Comparison of ENCODE assay signal across 13 cellular contexts in genomic region chr12:57491393-57492280, GRCh38. TPM values are rescaled to one million over a fixed set of nuclear protein-coding genes. Genes with fewer than 3 reads are reported as not detected.
DNase-seq lines count a peak whose midpoint lies in the region; ATAC-seq and TF ChIP-seq lines count a peak whose summit lies in the region.
"Had no signal": no experiment of that assay in that cellular context is flagged by ENCODE, and none has a peak within 500 bp of the region (broad histone marks: within the 10 kb centered on the region; RNA-seq: fewer than 3 reads in every experiment).

No MANE protein-coding gene starts in this region.

- no peak overlapping the region for H4K8ac ChIP-seq in IMR-90 (ENCODE audit: low read depth in 2 of 2, low read length in 2 of 2)

- H3K27ac Mint-ChIP-seq in activated CD8-positive, alpha-beta T cell treated with anti-CD3 and anti-CD28 coated beads for 36 hours = peak overlapping the region; percentile 66

- H3K9me1 ChIP-seq in IMR-90 (ENCODE audit: insufficient read depth, low read length) = peaks cover 15% of the 10 kb centered on the region

- H3K9me2 ChIP-seq in SK-N-SH (no peaks in the 10 kb centered on the region), neural cell (ENCODE audit: insufficient read depth, low read length) (no peaks in the 10 kb centered on the region)

- 92% methylated on average over 15 of the region's 15 CpGs for WGBS in SK-N-SH (ENCODE audit: low lambda C conversion rate)
- WGBS in IMR-90 (ENCODE audit: extremely low coverage in 2 of 2, insufficient read length in 1 of 2), 2 experiments = 100% methylated on average over 1 of the region's 15 CpGs; no CpG with 5 or more reads in 1 of the 2 experiments

- 0 out of 2 replicates have a peak, but pooled peaks cover 4% of the 10 kb centered on the region for H4K20me1 ChIP-seq in SK-N-SH (ENCODE audit: insufficient read depth)
- H4K20me1 ChIP-seq in IMR-90 (ENCODE audit: insufficient read depth, low read length) = peaks cover 26% of the 10 kb centered on the region; the same call in 1 of the 2 replicates
- H4K20me1 ChIP-seq in neural cell (ENCODE audit: insufficient read depth) = no peaks in the 10 kb centered on the region

- POLR2A ChIA-PET in SK-N-SH (lab: Yijun Ruan, JAX) (interaction anchor here (1.6 kb wide), 1 partner anchor 28 kb away, joined by 4 read pairs; the partner anchor contains the start of gene DDIT3), IMR-90 (lab: Charles Lee; ENCODE audit: unreplicated experiment) (no interaction called here)
- POLR2A ChIA-PET in activated CD8-positive, alpha-beta T cell treated with anti-CD3 and anti-CD28 coated beads for 36 hours (lab: Charles Lee) = interaction anchor here (0.5 to 6.4 kb wide), 6 partner anchors 8 to 278 kb away, joined by 3 to 50 read pairs (median 6); partner anchors contain the start of gene DDIT3

- H3K4me1 ChIP-seq in SK-N-SH (ENCODE audit: control insufficient read depth in 1 of 2, insufficient read depth in 2 of 2, low read depth in 1 of 2, low read length in 1 of 2) (peaks cover 6 to 9% of the 10 kb centered on the region in 2 experiments; a peak in 3 of 4 replicates), IMR-90 (ENCODE audit: control insufficient read depth, insufficient read depth, low read length) (peaks cover 6% of the 10 kb centered on the region)

- no peak overlapping the region for H3K4me2 ChIP-seq in SK-N-SH
- H3K4me2 ChIP-seq in IMR-90 (ENCODE audit: low read depth, low read length) = no peak overlapping the region
- H3K4me2 ChIP-seq in neural cell (ENCODE audit: low read length) = no peak overlapping the region

- no peak overlapping the region for H3K14ac ChIP-seq in IMR-90 (replicated peaks; ENCODE audit: low read depth, low read length)

- no peak for TF ChIP-seq POLR2A in IMR-90 (IDR thresholded peaks at IDR 0.05; ENCODE audit: low read depth, low read length)

- H3K27ac ChIP-seq in SK-N-SH (ENCODE audit: low read depth in 2 of 2, low read length in 1 of 2) (no peak overlapping the region), IMR-90 (ENCODE audit: insufficient read depth, low read length) (no peak overlapping the region), neural cell (ENCODE audit: low read length) (peak overlapping the region; percentile 66)
- H3K27ac ChIP-seq: thoracic aorta had no signal

- no peak for TF ChIP-seq RAD21 in SK-N-SH (IDR thresholded peaks at IDR 0.05; ENCODE audit: low read length)
- TF ChIP-seq RAD21 in IMR-90 (IDR thresholded peaks at IDR 0.05; ENCODE audit: low read length) = no peak
- TF ChIP-seq RAD21 in neural cell (conservative IDR thresholded peaks at IDR 0.05) = no peak

- DNase-seq in SK-N-SH (no peak), IMR-90 (no peak), D341Med (ENCODE audit: low spot score) (no peak), cortex of kidney (lab: John Stamatoyannopoulos, UW) (no peak)
- DNase-seq in activated CD8-positive, alpha-beta T cell treated with anti-CD3 and anti-CD28 coated beads for 36 hours = no peak
- DNase-seq: C1 segment of cervical spinal cord, NCI-H1436 treated with DMSO at 0.1 percent for 48 hours had no signal

- H3K4ac ChIP-seq in IMR-90 (ENCODE audit: low read depth, low read length) = no peak overlapping the region

- no peak overlapping the region for H3K9ac ChIP-seq in SK-N-SH
- H3K9ac ChIP-seq in IMR-90 (ENCODE audit: low read depth, low read length) = no peak overlapping the region
- peak overlapping the region; percentile 39 for H3K9ac ChIP-seq in neural cell (ENCODE audit: low read length)

- TF ChIP-seq EP300 in SK-N-SH (IDR thresholded peaks at IDR 0.05; ENCODE audit: borderline replicate concordance in 1 of 2, low read depth in 1 of 2, low read length in 1 of 2) (no peak), neural cell (conservative IDR thresholded peaks at IDR 0.05; ENCODE audit: poor library complexity, severe bottlenecking) (peak; percentile 21)

- H4K91ac ChIP-seq in IMR-90 (ENCODE audit: insufficient read depth, low read depth, low read length) = no peak overlapping the region

- H3K4me3 ChIP-seq in SK-N-SH (ENCODE audit: low read depth in 2 of 2, low read length in 1 of 2) = no peak overlapping the region
- H3K4me3 ChIP-seq in IMR-90 (ENCODE audit: insufficient read depth, low read depth, low read length) = no peak overlapping the region
- no peak overlapping the region for H3K4me3 ChIP-seq in neural cell (ENCODE audit: low read length)
- H3K4me3 ChIP-seq: thoracic aorta had no signal

- no peak overlapping the region for H3K23ac ChIP-seq in IMR-90 (ENCODE audit: low read depth, low read length)

- peaks cover 37 to 55% of the 10 kb centered on the region in 2 experiments for H3K79me1 ChIP-seq in IMR-90 (ENCODE audit: low read depth in 1 of 2, low read length in 2 of 2)

- peaks cover 40% of the 10 kb centered on the region for H3K79me2 ChIP-seq in SK-N-SH (ENCODE audit: insufficient read depth)
- H3K79me2 ChIP-seq in neural cell (replicated peaks; ENCODE audit: insufficient read depth, low read length) = peaks cover 15% of the 10 kb centered on the region

- no peak overlapping the region for H2AK5ac ChIP-seq in IMR-90 (ENCODE audit: low read depth, low read length)

- intact Hi-C loops in IMR-90 (cut with micrococcal nuclease) = no loop called here
- intact Hi-C loops in activated CD8-positive, alpha-beta T cell treated with anti-CD3 and anti-CD28 coated beads for 36 hours (cut with micrococcal nuclease) = no loop called here

- ATAC-seq in SK-N-SH treated with all-trans-retinoic acid at 6 μM for 48 hours = no peak
- ATAC-seq in IMR-90 (ENCODE audit: low read depth) = no peak
- no peak for ATAC-seq in activated CD8-positive, alpha-beta T cell treated with anti-CD3 and anti-CD28 coated beads for 36 hours
- no peak for ATAC-seq in HG02885 (IDR thresholded peaks at IDR 0.05; ENCODE audit: poor library complexity, unreplicated experiment)
- ATAC-seq: left lobe of liver had no signal

- no peak overlapping the region for H2BK120ac ChIP-seq in IMR-90 (ENCODE audit: low read depth, low read length)

- H3F3A ChIP-seq in SK-N-SH (replicated peaks; ENCODE audit: insufficient read depth) = peaks cover 7% of the 10 kb centered on the region
- no peaks in the 10 kb centered on the region for H3F3A ChIP-seq in neural cell (ENCODE audit: insufficient read depth, low read length, poor library complexity, severe bottlenecking)

- H2BK15ac ChIP-seq in IMR-90 (ENCODE audit: low read depth, low read length) = no peak overlapping the region

- TSS peak; percentile 7 for BruUV-seq in IMR-90 (replicated peaks; lab: Mats Ljungman, UMichigan)

- H2BK5ac ChIP-seq in IMR-90 (ENCODE audit: low read depth, low read length, poor library complexity, severe bottlenecking) = no peak overlapping the region

- no peak overlapping the region for H3K18ac ChIP-seq in IMR-90 (ENCODE audit: low read depth, low read length)

- no peak overlapping the region for H3K4me3 Mint-ChIP-seq in activated CD8-positive, alpha-beta T cell treated with anti-CD3 and anti-CD28 coated beads for 36 hours

- H3K36me3 ChIP-seq in SK-N-SH (replicated peaks in 1 of 2; ENCODE audit: control insufficient read depth in 1 of 2, insufficient read depth in 2 of 2, low read length in 1 of 2) (peaks cover 37 to 54% of the 10 kb centered on the region in 2 experiments), IMR-90 (ENCODE audit: control insufficient read depth, insufficient read depth, low read length) (peaks cover 38% of the 10 kb centered on the region), neural cell (ENCODE audit: insufficient read depth, low read length) (peaks cover 4% of the 10 kb centered on the region)

- TF ChIP-seq CTCF in SK-N-SH (IDR thresholded peaks at IDR 0.05) (peak; percentile 31; the same call in 1 of the 2 replicates), IMR-90 (conservative IDR thresholded peaks at IDR 0.05; ENCODE audit: low read depth, low read length) (0 out of 2 replicates have a peak, but pooled peaks have one; percentile 14), neural cell (IDR thresholded peaks at IDR 0.05; ENCODE audit: poor library complexity, severe bottlenecking) (peak; percentile 63)
- TF ChIP-seq CTCF in activated CD8-positive, alpha-beta T cell treated with anti-CD3 and anti-CD28 coated beads for 36 hours (IDR thresholded peaks at IDR 0.05) = peak; percentile 28

- H3K9me3 ChIP-seq in SK-N-SH (no peaks in the 10 kb centered on the region), IMR-90 (ENCODE audit: control insufficient read depth, insufficient read depth, low read length) (no peaks in the 10 kb centered on the region), neural cell (ENCODE audit: low read length) (no peaks in the 10 kb centered on the region)
- H3K9me3 ChIP-seq: thoracic aorta had no signal

- H3K27me3 ChIP-seq in SK-N-SH (ENCODE audit: insufficient read depth) = no peaks in the 10 kb centered on the region
- no peaks in the 10 kb centered on the region for H3K27me3 ChIP-seq in IMR-90 (ENCODE audit: control insufficient read depth, insufficient read depth, low read length)
- H3K27me3 ChIP-seq in neural cell (ENCODE audit: insufficient read depth, low read depth, low read length) = no peaks in the 10 kb centered on the region

- no peak overlapping the region for H2BK20ac ChIP-seq in IMR-90 (ENCODE audit: low read depth, low read length)

- H2AFZ ChIP-seq in SK-N-SH (ENCODE audit: low read depth) = no peak overlapping the region
- no peak overlapping the region for H2AFZ ChIP-seq in IMR-90 (replicated peaks; ENCODE audit: low read length, poor library complexity)
- H2AFZ ChIP-seq in neural cell (ENCODE audit: low read depth, low read length) = no peak overlapping the region

- dilution Hi-C loops in IMR-90 (cut with HindIII; ENCODE audit: low sequenced_read_pairs, unreplicated experiment) = no loop called here

- H2AK9ac ChIP-seq in IMR-90 (replicated peaks; ENCODE audit: low read depth, low read length, poor library complexity) = no peak overlapping the region

- H3K27me3 Mint-ChIP-seq in activated CD8-positive, alpha-beta T cell treated with anti-CD3 and anti-CD28 coated beads for 36 hours = no peaks in the 10 kb centered on the region

- H3K56ac ChIP-seq in IMR-90 (ENCODE audit: extremely low read depth, insufficient read depth, low read length) = no peak overlapping the region; the same call in 1 of the 2 replicates

- in situ Hi-C loops in IMR-90 (cut with MboI; ENCODE audit: low sequenced_read_pairs) = no loop called here

- H3K36me3 Mint-ChIP-seq in activated CD8-positive, alpha-beta T cell treated with anti-CD3 and anti-CD28 coated beads for 36 hours (ENCODE audit: low read depth) = peaks cover 66% of the 10 kb centered on the region

- CTCF ChIA-PET in SK-N-SH (lab: Yijun Ruan, JAX) = interaction anchor here (0.9 to 1.9 kb wide), 3 partner anchors 10 to 25 kb away, joined by 3 to 7 read pairs (median 3); no protein-coding TSS in a partner anchor
- CTCF ChIA-PET in IMR-90 (lab: Yijun Ruan, JAX) = no interaction called here
- CTCF ChIA-PET in activated CD8-positive, alpha-beta T cell treated with anti-CD3 and anti-CD28 coated beads for 36 hours (lab: Charles Lee) = interaction anchor here (0.8 to 2.0 kb wide), 3 partner anchors 11 to 32 kb away, joined by 3 to 5 read pairs (median 4); partner anchors contain the start of gene GLI1

- no peaks in the 10 kb centered on the region for H3K9me3 Mint-ChIP-seq in activated CD8-positive, alpha-beta T cell treated with anti-CD3 and anti-CD28 coated beads for 36 hours

- H3K4me1 Mint-ChIP-seq in activated CD8-positive, alpha-beta T cell treated with anti-CD3 and anti-CD28 coated beads for 36 hours (ENCODE audit: low read depth) = peaks cover 27% of the 10 kb centered on the region

- no peak overlapping the region for H4K5ac ChIP-seq in IMR-90 (ENCODE audit: low read depth, low read length)

RNA-seq across cellular contexts. Expression of gene MARS1, which starts 3.8 kb away (rescaled TPM):
- polyA plus RNA-seq in SK-N-SH (2012; rRNA removed) (158 and 193 TPM in 2 replicates), IMR-90 (2012; rRNA removed) (164 and 167 TPM in 2 replicates), neural cell (312 and 321 TPM in 2 replicates)
- 85.9 and 105 TPM in 2 replicates for polyA plus RNA-seq in SK-N-SH (2012; cell fraction: cytosol; rRNA removed)
- polyA plus RNA-seq in SK-N-SH (2012; cell fraction: nucleus; rRNA removed) = 685 and 718 TPM in 2 replicates
- total RNA-seq in IMR-90 (2012; rRNA removed) = 127 and 156 TPM in 2 replicates
- 104 and 139 TPM in 2 replicates for polyA plus RNA-seq in IMR-90 (2012; cell fraction: cytosol; rRNA removed)
- polyA plus RNA-seq in IMR-90 (2012; cell fraction: nucleus; rRNA removed; ENCODE audit: low replicate concordance) = 508 and 675 TPM in 2 replicates
- total RNA-seq in activated CD8-positive, alpha-beta T cell treated with anti-CD3 and anti-CD28 coated beads for 36 hours = 100 to 1,000 TPM; 343 to 345 TPM
- polyA minus RNA-seq in neural cell = 115 and 122 TPM in 2 replicates

RNA-seq across cellular contexts. Expression of gene ARHGAP9, which starts 12.0 kb away (rescaled TPM):
- polyA plus RNA-seq in SK-N-SH (2012; rRNA removed) (0.66 and 1.0 TPM in 2 replicates), IMR-90 (2012; rRNA removed) (0.65 and 0.79 TPM in 2 replicates), neural cell (not detected in 2 replicates)
- 0.14 and 0.50 TPM in 2 replicates for polyA plus RNA-seq in SK-N-SH (2012; cell fraction: cytosol; rRNA removed)
- polyA plus RNA-seq in SK-N-SH (2012; cell fraction: nucleus; rRNA removed) = 2.3 and 4.5 TPM in 2 replicates
- 0.18 and 0.28 TPM in 2 replicates for total RNA-seq in IMR-90 (2012; rRNA removed)
- polyA plus RNA-seq in IMR-90 (2012; cell fraction: cytosol; rRNA removed) = 0.76 and 0.86 TPM in 2 replicates
- 2.3 and 4.4 TPM in 2 replicates for polyA plus RNA-seq in IMR-90 (2012; cell fraction: nucleus; rRNA removed; ENCODE audit: low replicate concordance)
- total RNA-seq in activated CD8-positive, alpha-beta T cell treated with anti-CD3 and anti-CD28 coated beads for 36 hours = 100 to 1,000 TPM; 125 to 128 TPM
- not detected in 2 replicates for polyA minus RNA-seq in neural cell
- total RNA-seq: dermis microvascular lymphatic vessel endothelial cell had no signal

RNA-seq across cellular contexts. Expression of gene DDIT3, which starts 28.7 kb away (rescaled TPM):
- 26.3 and 36.5 TPM in 2 replicates for polyA plus RNA-seq in SK-N-SH (2012; rRNA removed)
- 21.4 and 22.5 TPM in 2 replicates for polyA plus RNA-seq in SK-N-SH (2012; cell fraction: cytosol; rRNA removed)
- polyA plus RNA-seq in SK-N-SH (2012; cell fraction: nucleus; rRNA removed) = 82.2 and 97.2 TPM in 2 replicates
- 12.2 and 19.4 TPM in 2 replicates for total RNA-seq in IMR-90 (2012; rRNA removed)
- 29.8 and 54.4 TPM in 2 replicates for polyA plus RNA-seq in IMR-90 (2012; rRNA removed)
- 10.8 and 21.4 TPM in 2 replicates for polyA plus RNA-seq in IMR-90 (2012; cell fraction: cytosol; rRNA removed)
- polyA plus RNA-seq in IMR-90 (2012; cell fraction: nucleus; rRNA removed; ENCODE audit: low replicate concordance) = 49.3 and 215 TPM in 2 replicates
- total RNA-seq in activated CD8-positive, alpha-beta T cell treated with anti-CD3 and anti-CD28 coated beads for 36 hours = 10 to 100 TPM; 28.0 TPM
- 24.0 and 25.8 TPM in 2 replicates for polyA plus RNA-seq in neural cell
- polyA minus RNA-seq in neural cell = 11.8 and 13.6 TPM in 2 replicates

RNA-seq across cellular contexts. Expression of gene MBD6, which starts 31.0 kb away (rescaled TPM):
- polyA plus RNA-seq in SK-N-SH (2012; rRNA removed) (3.6 and 8.6 TPM in 2 replicates), IMR-90 (2012; rRNA removed) (7.9 and 9.3 TPM in 2 replicates), neural cell (2.1 and 6.2 TPM in 2 replicates)
- 3.1 and 6.8 TPM in 2 replicates for polyA plus RNA-seq in SK-N-SH (2012; cell fraction: cytosol; rRNA removed)
- polyA plus RNA-seq in SK-N-SH (2012; cell fraction: nucleus; rRNA removed) = 25.4 TPM in 2 replicates
- total RNA-seq in IMR-90 (2012; rRNA removed) = 0.90 and 1.4 TPM in 2 replicates
- polyA plus RNA-seq in IMR-90 (2012; cell fraction: cytosol; rRNA removed) = 6.6 and 8.1 TPM in 2 replicates
- 39.1 and 71.4 TPM in 2 replicates for polyA plus RNA-seq in IMR-90 (2012; cell fraction: nucleus; rRNA removed; ENCODE audit: low replicate concordance)
- total RNA-seq in activated CD8-positive, alpha-beta T cell treated with anti-CD3 and anti-CD28 coated beads for 36 hours = 10 to 100 TPM; 46.5 to 47.3 TPM
- polyA minus RNA-seq in neural cell = 1.9 and 8.6 TPM in 2 replicates

RNA-seq across cellular contexts. Expression of gene GLI1, which starts 32.1 kb away (rescaled TPM):
- polyA plus RNA-seq in SK-N-SH (2012; rRNA removed) = 0.67 and 0.90 TPM in 2 replicates
- 0.26 and 0.33 TPM in 2 replicates for polyA plus RNA-seq in SK-N-SH (2012; cell fraction: cytosol; rRNA removed)
- polyA plus RNA-seq in SK-N-SH (2012; cell fraction: nucleus; rRNA removed) = 2.6 and 2.8 TPM in 2 replicates
- total RNA-seq in IMR-90 (2012; rRNA removed) = 1.3 and 1.4 TPM in 2 replicates
- polyA plus RNA-seq in IMR-90 (2012; rRNA removed) = 3.6 and 3.8 TPM in 2 replicates
- 0.88 and 2.6 TPM in 2 replicates for polyA plus RNA-seq in IMR-90 (2012; cell fraction: cytosol; rRNA removed)
- 22.0 and 29.2 TPM in 2 replicates for polyA plus RNA-seq in IMR-90 (2012; cell fraction: nucleus; rRNA removed; ENCODE audit: low replicate concordance)
- total RNA-seq in activated CD8-positive, alpha-beta T cell treated with anti-CD3 and anti-CD28 coated beads for 36 hours = under 1 TPM; 0.20 to 0.83 TPM
- polyA plus RNA-seq in neural cell = 4.2 TPM in 1 of 2 replicates, not detected in the other
- 0.24 and 0.58 TPM in 2 replicates for polyA minus RNA-seq in neural cell
